In genomic region chr2:150530168-150530567, GRCh38 we compare ENCODE assay signal across 17 cellular contexts. TPM values are rescaled to one million over a fixed set of nuclear protein-coding genes. Genes with fewer than 3 reads are reported as not detected.
DNase-seq lines count a peak whose midpoint lies in the region; ATAC-seq, FAIRE-seq and TF ChIP-seq lines count a peak whose summit lies in the region.
"Had no signal": no experiment of that assay in that cellular context is flagged by ENCODE, and none has a peak within 500 bp of the region (broad histone marks: within the 10 kb centered on the region; RNA-seq: fewer than 3 reads in every experiment).

No MANE protein-coding gene starts in this region.

- in situ Hi-C loops in GM23248 (cut with MboI): no loop called here

- peaks cover 6% of the 10 kb centered on the region for H3K79me1 ChIP-seq in trophoblast cell (ENCODE audit: low read length)

- TF ChIP-seq CTCF in fibroblast of lung (conservative IDR thresholded peaks at IDR 0.05 in 1 of 2, IDR thresholded peaks at IDR 0.05 in 1 of 2; ENCODE audit: low read depth in 1 of 2, low read length in 2 of 2): no peak
- no peak for TF ChIP-seq CTCF in type B pancreatic cell (conservative IDR thresholded peaks at IDR 0.05)

- no peak overlapping the region for H3K27ac Mint-ChIP-seq in type B pancreatic cell

- peaks cover 59% of the 10 kb centered on the region for H3F3A ChIP-seq in GM23248 (ENCODE audit: insufficient read depth)

- H4K91ac ChIP-seq in trophoblast cell (ENCODE audit: low read depth, low read length): no peak overlapping the region

- no peak overlapping the region for H4K12ac ChIP-seq in trophoblast cell (ENCODE audit: low read depth, low read length)

- H2BK5ac ChIP-seq in trophoblast cell (ENCODE audit: low read depth, low read length, poor library complexity): peak overlapping the region; percentile 24

- no peak overlapping the region for H3K23ac ChIP-seq in trophoblast cell (ENCODE audit: low read length)

- H3K27ac ChIP-seq in GM23248 (peak overlapping the region; percentile 92), fibroblast of lung (ENCODE audit: insufficient read depth, low read length) (peak overlapping the region; percentile 76), trophoblast cell (ENCODE audit: low read depth, low read length) (no peak overlapping the region)

- H3K9me3 Mint-ChIP-seq in type B pancreatic cell: no peaks in the 10 kb centered on the region

- no peak overlapping the region for H3K14ac ChIP-seq in trophoblast cell (ENCODE audit: low read length)

- no peaks in the 10 kb centered on the region for H3K36me3 Mint-ChIP-seq in type B pancreatic cell

- H2BK120ac ChIP-seq in trophoblast cell (ENCODE audit: insufficient read depth, low read length, poor library complexity): peak overlapping the region; percentile 26

- ATAC-seq in HG03571 (IDR thresholded peaks at IDR 0.05; ENCODE audit: unreplicated experiment) (no peak), GM21526 (IDR thresholded peaks at IDR 0.05; ENCODE audit: low FRiP score, unreplicated experiment) (no peak)

- H3K18ac ChIP-seq in trophoblast cell (ENCODE audit: low read length): no peak overlapping the region

- H3K4me1 Mint-ChIP-seq in type B pancreatic cell (ENCODE audit: unreplicated experiment): peaks cover 24% of the 10 kb centered on the region

- no peak overlapping the region for H3K4me3 Mint-ChIP-seq in type B pancreatic cell

- H2AK5ac ChIP-seq in trophoblast cell (ENCODE audit: low read length): no peak overlapping the region

- H3K9ac ChIP-seq in GM23248 (peak overlapping the region; percentile 72; the same call in 1 of the 2 replicates), fibroblast of lung (ENCODE audit: insufficient read depth, low read length) (no peak overlapping the region), trophoblast cell (ENCODE audit: low read length) (no peak overlapping the region)

- no peak for DNase-seq in GM23248
- no peak for DNase-seq in RCC 7860 (ENCODE audit: low spot score)
- no peak for DNase-seq in fibroblast of lung (ENCODE audit: low read depth in 2 of 2)
- no peak for DNase-seq in trophoblast cell
- no peak for DNase-seq in activated naive CD4-positive, alpha-beta T cell treated with anti-CD3 and anti-CD28 coated beads, Interleukin-2, amount 50 U/mL, for 16 hours
- DNase-seq in type B pancreatic cell (ENCODE audit: extremely low spot score, unreplicated experiment): no peak
- DNase-seq: C1 segment of cervical spinal cord, Karpas-422, NCI-H1105 treated with DMSO at 0.1 percent for 48 hours, NCI-H187, NCI-H2171, NCI-H82, SIG-M5 had no signal

- no peaks in the 10 kb centered on the region for H3K9me2 ChIP-seq in GM23248 (ENCODE audit: insufficient read depth)

- H3K79me2 ChIP-seq in GM23248 (ENCODE audit: insufficient read depth) (0 out of 2 replicates have a peak, but pooled peaks cover 5% of the 10 kb centered on the region), fibroblast of lung (ENCODE audit: control insufficient read depth, insufficient read depth, low read length) (no peaks in the 10 kb centered on the region), trophoblast cell (ENCODE audit: control insufficient read depth, insufficient read depth, low read length, poor library complexity) (no peaks in the 10 kb centered on the region)

- no peaks in the 10 kb centered on the region for H4K20me1 ChIP-seq in GM23248 (ENCODE audit: insufficient read depth)
- no peaks in the 10 kb centered on the region for H4K20me1 ChIP-seq in fibroblast of lung (ENCODE audit: control insufficient read depth, extremely low read depth, insufficient read depth, low read length)

- H3K4me2 ChIP-seq in GM23248 (ENCODE audit: unreplicated experiment) (peak overlapping the region; percentile 92), fibroblast of lung (ENCODE audit: extremely low read depth, insufficient read depth, low read length) (no peak overlapping the region), trophoblast cell (ENCODE audit: low read length) (no peak overlapping the region)

- H3K4me3 ChIP-seq in GM23248: no peak overlapping the region
- no peak overlapping the region for H3K4me3 ChIP-seq in fibroblast of lung (replicated peaks in 1 of 4; ENCODE audit: control extremely low read depth in 1 of 4, insufficient read depth in 1 of 4, low read depth in 3 of 4, low read length in 4 of 4)
- no peak overlapping the region for H3K4me3 ChIP-seq in trophoblast cell (ENCODE audit: low read depth, low read length)
- H3K4me3 ChIP-seq: GM12878 had no signal

- H3K4ac ChIP-seq in trophoblast cell (ENCODE audit: low read depth, low read length): no peak overlapping the region

- H2AFZ ChIP-seq in GM23248: no peak overlapping the region
- no peak overlapping the region for H2AFZ ChIP-seq in fibroblast of lung (ENCODE audit: low read length)
- H2AFZ ChIP-seq in trophoblast cell (ENCODE audit: insufficient read depth, low read length, poor library complexity): no peak overlapping the region
- H2AFZ ChIP-seq: GM23338 had no signal

- FAIRE-seq in RCC 7860 (lab: Jason Lieb, UNC): peak; percentile 36
- FAIRE-seq: GM12878 had no signal

- 55 to 67% methylated on average over 1 of the region's 1 CpG for WGBS in GM23248 (ENCODE audit: low coverage in 1 of 2, low lambda C conversion rate in 2 of 2, missing lambda C conversion rate in 2 of 2), 2 experiments
- WGBS in trophoblast cell (ENCODE audit: extremely low coverage, insufficient coverage, insufficient read length): no CpG with 5 or more reads among the region's 1 CpG

- H4K8ac ChIP-seq in trophoblast cell (ENCODE audit: low read depth, low read length): no peak overlapping the region

- H2BK12ac ChIP-seq in trophoblast cell (ENCODE audit: low read length): no peak overlapping the region

- H3K4me1 ChIP-seq in GM23248 (ENCODE audit: insufficient read depth) (peaks cover 80% of the 10 kb centered on the region), fibroblast of lung (ENCODE audit: control insufficient read depth, extremely low read depth, insufficient read depth, low read length) (peaks cover 27% of the 10 kb centered on the region), trophoblast cell (ENCODE audit: control insufficient read depth in 1 of 2, insufficient read depth in 2 of 2, low read length in 2 of 2) (peaks cover 5% of the 10 kb centered on the region in 2 experiments)

- H3K9me3 ChIP-seq in GM23248 (ENCODE audit: low read depth) (no peaks in the 10 kb centered on the region), fibroblast of lung (ENCODE audit: control insufficient read depth, insufficient read depth, low read depth, low read length) (no peaks in the 10 kb centered on the region), trophoblast cell (ENCODE audit: insufficient read depth, low read depth, low read length) (no peaks in the 10 kb centered on the region)

- H3K27me3 ChIP-seq in GM23248 (replicated peaks; ENCODE audit: insufficient read depth): no peaks in the 10 kb centered on the region
- H3K27me3 ChIP-seq in fibroblast of lung (ENCODE audit: control insufficient read depth, insufficient read depth, low read length): no peaks in the 10 kb centered on the region
- H3K27me3 ChIP-seq in trophoblast cell (ENCODE audit: insufficient read depth, low read length): no peaks in the 10 kb centered on the region

- no peaks in the 10 kb centered on the region for H3K36me3 ChIP-seq in GM23248 (ENCODE audit: low read depth)
- no peaks in the 10 kb centered on the region for H3K36me3 ChIP-seq in fibroblast of lung (ENCODE audit: control insufficient read depth, insufficient read depth, low read length)
- H3K36me3 ChIP-seq in trophoblast cell (ENCODE audit: control insufficient read depth in 1 of 2, insufficient read depth in 2 of 2, low read length in 2 of 2): no peaks in the 10 kb centered on the region

- H3K27me3 Mint-ChIP-seq in type B pancreatic cell: no peaks in the 10 kb centered on the region

RNA-seq across cellular contexts. Expression of gene RND3, which starts 42.7 kb away (rescaled TPM):
- total RNA-seq in GM23248 (2014; rRNA removed; shearing (Covaris generic)): 244 and 271 TPM in 2 replicates
- 198 and 199 TPM in 2 replicates for polyA plus RNA-seq in GM23248 (2016; fragmentation: Nextera tagmentation; extraction: Ambion mirVana)
- total RNA-seq in fibroblast of lung: 559 and 1,405 TPM in 2 replicates
- polyA plus RNA-seq in fibroblast of lung: 363 and 403 TPM in 2 replicates
- polyA plus RNA-seq in fibroblast of lung (2012): 306 and 351 TPM in 2 replicates
- polyA minus RNA-seq in fibroblast of lung (ENCODE audit: low replicate concordance): 170 and 247 TPM in 2 replicates
- 71.5 and 74.8 TPM in 2 replicates for polyA plus RNA-seq in trophoblast cell (2013)
- 161 and 169 TPM in 2 replicates for total RNA-seq in type B pancreatic cell (ENCODE audit: low replicate concordance)
